ENCODE assay signal across 33 cellular contexts in genomic region chr14:65613251-65613650, GRCh38.
"Had no signal": no experiment of that assay in that cellular context is flagged by ENCODE, and none has a peak within 500 bp of the region (broad histone marks: within the 10 kb centered on the region; RNA-seq: fewer than 3 reads in every experiment).

No MANE protein-coding gene starts in this region.

- H3K4me3 ChIP-seq: MG63 had no signal

- DNase-seq: Karpas-422, Kasumi-1, MG63, MM.1S, MV-4-11, NCI-H1048, NCI-H1092, NCI-H1092 treated with DMSO at 0.1 percent for 48 hours, NCI-H1417, NCI-H1417 treated with DMSO at 0.1 percent for 48 hours, NCI-H1436, NCI-H1436 treated with DMSO at 0.1 percent for 48 hours, NCI-H146, NCI-H1694, NCI-H1694 treated with DMSO at 0.1 percent for 48 hours, NCI-H187, NCI-H187 treated with DMSO at 0.1 percent for 48 hours, NCI-H1930, NCI-H2029, NCI-H2029 treated with DMSO at 0.1 percent for 48 hours, NCI-H2081, NCI-H2081 treated with DMSO at 0.1 percent for 48 hours, NCI-H2107, NCI-H2171, NCI-H2171 treated with DMSO at 0.1 percent for 48 hours, NCI-H2227 treated with DMSO at 0.1 percent for 48 hours, NCI-H226, NCI-H345, NCI-H446, NCI-H446 treated with DMSO at 0.1 percent for 48 hours, NCI-H510A, NCI-H510A treated with DMSO at 0.1 percent for 48 hours, NCI-H524 had no signal

- H3K27me3 ChIP-seq: MG63 had no signal

- H3K36me3 ChIP-seq: MG63 had no signal

- H3K9me3 ChIP-seq: MG63 had no signal
